ENCODE assay signal across 8 cellular contexts in genomic region chr4:15805583-15806517, GRCh38. TPM values are rescaled to one million over a fixed set of nuclear protein-coding genes. Genes with fewer than 3 reads are reported as not detected.
DNase-seq lines count a peak whose midpoint lies in the region; ATAC-seq, FAIRE-seq and TF ChIP-seq lines count a peak whose summit lies in the region.

No MANE protein-coding gene starts in this region.

- intact Hi-C loops in HepG2 (cut with micrococcal nuclease; ENCODE audit: unreplicated experiment) (loop anchor here (1.0 to 2.0 kb wide), 4 partner anchors 75 to 327 kb away; no protein-coding TSS in a partner anchor), testis (cut with DNase I; ENCODE audit: low total_unique reads) (no loop called here)

- H3K4me1 ChIP-seq in HepG2 (ENCODE audit: insufficient read depth, low read length), result no peaks in the 10 kb centered on the region
- H3K4me1 ChIP-seq in testis, result no peaks in the 10 kb centered on the region

- peak; percentile 81 for ATAC-seq in HepG2

- H3K9me3 ChIP-seq in HepG2 (ENCODE audit: low read length), result no peaks in the 10 kb centered on the region
- H3K9me3 ChIP-seq in testis, result no peaks in the 10 kb centered on the region

- no peak overlapping the region for H3K9ac ChIP-seq in HepG2 (ENCODE audit: insufficient read depth, low read depth, low read length)

- DNase-seq in activated naive CD4-positive, alpha-beta T cell treated with Interleukin-2 at 50 U/mL for 16 hours, result peak; percentile 27
- DNase-seq in activated naive CD4-positive, alpha-beta T cell (lab: John Stamatoyannopoulos, UW), result no peak
- DNase-seq in H4 (ENCODE audit: low spot score) (peak; percentile 73), MV-4-11 (lab: John Stamatoyannopoulos, UW) (peak; percentile 80), SKM-1 treated with dmso at 0.1 percent for 144 hours (lab: John Stamatoyannopoulos, UW; ENCODE audit: unreplicated experiment) (peak; percentile 32), choroid plexus epithelial cell (ENCODE audit: low read depth) (peak; percentile 88), HepG2 (ENCODE audit: low spot score) (peak; percentile 53), testis (peak; percentile 63)

- H3K36me3 ChIP-seq in HepG2 (replicated peaks in 1 of 2; ENCODE audit: control insufficient read depth in 1 of 2, insufficient read depth in 2 of 2, low read length in 2 of 2), result no peaks in the 10 kb centered on the region
- no peaks in the 10 kb centered on the region for H3K36me3 ChIP-seq in testis (ENCODE audit: low read depth, missing control alignments)

- no TSS peak for BruUV-seq in HepG2 (replicated peaks; lab: Mats Ljungman, UMichigan)

- H3K79me2 ChIP-seq in HepG2 (ENCODE audit: insufficient read depth, low read length), result no peaks in the 10 kb centered on the region

- no peak for TF ChIP-seq POLR2A in HepG2 (IDR thresholded peaks at IDR 0.05; ENCODE audit: insufficient read depth in 1 of 2, low read depth in 2 of 2, low read length in 2 of 2)
- TF ChIP-seq POLR2A in testis (IDR thresholded peaks at IDR 0.05), result no peak

- TF ChIP-seq EP300 in HepG2 (IDR thresholded peaks at IDR 0.05; ENCODE audit: low read depth in 2 of 2, low read length in 2 of 2) (no peak), HepG2 (CRISPR knock-in tag; IDR thresholded peaks at IDR 0.05; ENCODE audit: borderline replicate concordance) (no peak)

- TF ChIP-seq RAD21 in HepG2 (CRISPR knock-in tag; IDR thresholded peaks at IDR 0.05), result 0 out of 2 replicates have a peak, but pooled peaks have one; percentile 24

- H3K4me3 ChIP-seq in choroid plexus epithelial cell (ENCODE audit: low read depth, low read length), result no peak overlapping the region
- no peak overlapping the region for H3K4me3 ChIP-seq in HepG2 (replicated peaks in 1 of 3; ENCODE audit: insufficient read depth in 1 of 3, low read depth in 2 of 3, low read length in 3 of 3)
- no peak overlapping the region for H3K4me3 ChIP-seq in testis

- TF ChIP-seq CTCF in choroid plexus epithelial cell (conservative IDR thresholded peaks at IDR 0.05; ENCODE audit: low read depth, low read length), result peak; percentile 84
- TF ChIP-seq CTCF in HepG2 (CRISPR knock-in tag; IDR thresholded peaks at IDR 0.05), result peak; percentile 76
- TF ChIP-seq CTCF in testis (IDR thresholded peaks at IDR 0.05), result peak; percentile 52 to 65 (median 60)

- POLR2A ChIA-PET in HepG2 (lab: Yijun Ruan, JAX), result no interaction called here

- in situ Hi-C loops in HepG2 (cut with HindIII; ENCODE audit: extremely low pct_ligation_motif_present, low pct_unique_long_range_greater_than_20kb), result loop anchor here (5.0 kb wide), 1 partner anchor 151 kb away; no protein-coding TSS in a partner anchor

- H4K20me1 ChIP-seq in HepG2 (ENCODE audit: insufficient read depth, low read length), result no peaks in the 10 kb centered on the region

- H3K27me3 ChIP-seq in HepG2 (ENCODE audit: control insufficient read depth in 1 of 2, insufficient read depth in 2 of 2, low read length in 2 of 2) (peaks cover 2 to 8% of the 10 kb centered on the region in 2 experiments; a peak in 2 of 5 replicates), testis (no peaks in the 10 kb centered on the region)

- 1% methylated on average over 5 of the region's 5 CpGs for WGBS in HepG2 (ENCODE audit: low lambda C conversion rate)
- 60 to 62% methylated on average over 4 to 5 of the region's 5 CpGs for WGBS in testis, 2 donors

- H3K27ac ChIP-seq in HepG2 (ENCODE audit: extremely low read length, insufficient read depth, low read length) (no peak overlapping the region), testis (no peak overlapping the region)

- no peak overlapping the region for H3K4me2 ChIP-seq in HepG2 (ENCODE audit: low read depth, low read length)

- FAIRE-seq in HepG2 (lab: Jason Lieb, UNC), result peak; percentile 63

- CTCF ChIA-PET in HepG2 (lab: Yijun Ruan, JAX; ENCODE audit: low intra/inter-chr PET ratio, low total read pairs), result interaction anchor here (0.7 to 2.1 kb wide), 4 partner anchors 151 to 326 kb away, joined by 3 to 13 read pairs (median 10); no protein-coding TSS in a partner anchor

- no peak overlapping the region for H2AFZ ChIP-seq in HepG2 (ENCODE audit: low read length)

TF ChIP-seq in HepG2, 621 proteins besides CTCF, POLR2A, EP300 and RAD21:
- peak; percentile 67; the same call in 1 of the 2 replicates for TF ChIP-seq SMC3 (IDR thresholded peaks at IDR 0.05; ENCODE audit: low read length)
- peak; percentile 69 for TF ChIP-seq STAG1 (CRISPR knock-in tag; IDR thresholded peaks at IDR 0.05)
- TF ChIP-seq PHB2 (IDR thresholded peaks at IDR 0.05; ENCODE audit: partially characterized antibody), result no peak

RNA-seq across cellular contexts. Expression of gene CD38, which starts 27.7 kb away (rescaled TPM):
- total RNA-seq in H4 (2014; rRNA removed; shearing (Covaris generic)), result 0.02 TPM in 1 of 2 replicates, not detected in the other
- total RNA-seq in HepG2 (2016; rRNA removed; fragmentation: Illumina TruSeq; extraction: Trizol) (not detected in 2 replicates), testis (1 to 10 TPM in 1 of 2 donors, under 1 TPM in 1; 0.68 to 1.0 TPM)
- total RNA-seq in HepG2 (2016; cell fraction: cytosol; rRNA removed; fragmentation: Illumina TruSeq; extraction: Trizol; ENCODE audit: low read depth), result not detected in 2 replicates
- total RNA-seq in HepG2 (2016; cell fraction: insoluble cytoplasmic fraction; rRNA removed; fragmentation: Illumina TruSeq; extraction: Trizol), result not detected in 2 replicates
- total RNA-seq in HepG2 (2016; cell fraction: membrane; rRNA removed; fragmentation: Illumina TruSeq; extraction: Trizol), result not detected in 2 replicates
- total RNA-seq in HepG2 (2016; cell fraction: nucleus; rRNA removed; fragmentation: Illumina TruSeq; extraction: Trizol), result not detected in 2 replicates
- polyA plus RNA-seq in HepG2 (2011; rRNA removed) (not detected in 2 replicates), testis (ENCODE audit: insufficient read depth, low read depth, low replicate concordance) (2.2 TPM)
- not detected in 2 replicates for polyA plus RNA-seq in HepG2 (2011; cell fraction: cytosol; rRNA removed)
- polyA plus RNA-seq in HepG2 (2011; cell fraction: nucleus; rRNA removed), result 0.02 TPM in 1 of 2 replicates, not detected in the other
- polyA plus RNA-seq in HepG2 (2012), result not detected in 2 replicates
- polyA plus RNA-seq in HepG2 (2016; cell fraction: cytosol; fragmentation: Illumina TruSeq; extraction: Trizol; ENCODE audit: low read depth), result not detected in 2 replicates
- not detected in 2 replicates for polyA plus RNA-seq in HepG2 (2016; cell fraction: insoluble cytoplasmic fraction; fragmentation: Illumina TruSeq; extraction: Trizol; ENCODE audit: low read depth)
- polyA plus RNA-seq in HepG2 (2016; cell fraction: membrane; fragmentation: Illumina TruSeq; extraction: Trizol; ENCODE audit: low read depth), result not detected in 2 replicates
- polyA plus RNA-seq in HepG2 (2016; cell fraction: nucleus; fragmentation: Illumina TruSeq; extraction: Trizol; ENCODE audit: insufficient read depth, low read depth), result not detected in 2 replicates
- 0.07 TPM in 1 of 2 replicates, not detected in the other for polyA minus RNA-seq in HepG2 (2011; rRNA and poly(A)+ RNA removed; ENCODE audit: low replicate concordance)
- polyA minus RNA-seq in HepG2 (2011; cell fraction: cytosol; rRNA and poly(A)+ RNA removed), result not detected in 2 replicates
- not detected in 2 replicates for polyA minus RNA-seq in HepG2 (2011; cell fraction: nucleus; rRNA and poly(A)+ RNA removed)

Comparison
In these comparisons a context has a peak if more than half of its experiments do, and no peak if none do; other contexts are left out.
1. DNase-seq: peak in activated naive CD4-positive, alpha-beta T cell treated with Interleukin-2 at 50 U/mL for 16 hours (single experiment), H4 (single experiment), MV-4-11 (single experiment), SKM-1 treated with dmso at 0.1 percent for 144 hours (single experiment), choroid plexus epithelial cell (single experiment), HepG2 (single experiment) and testis (single experiment); none in activated naive CD4-positive, alpha-beta T cell (0 of 4).
2. Peak in every context shown above with its lines, with median percentiles within 50 percentile points of each other: CTCF ChIP-seq.